ENCODE assay signal across 1 cellular context in genomic region chr13:113862766-113863510, GRCh38.
A peak's percentile ranks its signal among the peaks of the same experiment; 100 is the strongest.
TF ChIP-seq lines count a peak whose summit lies in the region.

No MANE protein-coding gene starts in this region.

TF ChIP-seq in HEK293, 187 proteins besides CTCF, POLR2A, EP300 and RAD21 (continued from another document):
- TF ChIP-seq ZBTB10 (tag by site-specific recombination; IDR thresholded peaks at IDR 0.05) (no peak), ZNF26 (tag by site-specific recombination; IDR thresholded peaks at IDR 0.05) (no peak), KLF1 (tag by site-specific recombination; IDR thresholded peaks at IDR 0.05) (peak; percentile 71), KLF9 (tag by site-specific recombination; IDR thresholded peaks at IDR 0.05; ENCODE audit: low read depth) (0 out of 2 replicates have a peak, but pooled peaks have one; percentile 45), ZNF138 (tag by site-specific recombination; IDR thresholded peaks at IDR 0.05; ENCODE audit: borderline replicate concordance) (no peak), ZNF398 (tag by site-specific recombination; IDR thresholded peaks at IDR 0.05) (no peak), ZNF600 (tag by site-specific recombination; IDR thresholded peaks at IDR 0.05) (peak; percentile 84), ZSCAN23 (tag by site-specific recombination; IDR thresholded peaks at IDR 0.05) (no peak), KLF17 (tag by site-specific recombination; IDR thresholded peaks at IDR 0.05) (0 out of 2 replicates have a peak, but pooled peaks have one; percentile 45), ZNF354C (tag by site-specific recombination; IDR thresholded peaks at IDR 0.05; ENCODE audit: borderline replicate concordance, low read depth) (no peak), ZNF341 (tag by site-specific recombination; IDR thresholded peaks at IDR 0.05; ENCODE audit: low read depth) (0 out of 2 replicates have a peak, but pooled peaks have one; percentile 12), ZNF792 (tag by site-specific recombination; IDR thresholded peaks at IDR 0.05) (no peak), ZNF791 (tag by site-specific recombination; IDR thresholded peaks at IDR 0.05) (no peak), SP2 (tag by site-specific recombination; IDR thresholded peaks at IDR 0.05) (peak; percentile 64), ZNF610 (tag by site-specific recombination; IDR thresholded peaks at IDR 0.05; ENCODE audit: borderline replicate concordance) (no peak), ZNF394 (tag by site-specific recombination; IDR thresholded peaks at IDR 0.05; ENCODE audit: borderline replicate concordance) (peak; percentile 70), ZNF621 (tag by site-specific recombination; IDR thresholded peaks at IDR 0.05) (no peak), ZIC2 (tag by site-specific recombination; IDR thresholded peaks at IDR 0.05) (peak; percentile 84), ZNF24 (tag by site-specific recombination; IDR thresholded peaks at IDR 0.05) (no peak), ZBTB26 (tag by site-specific recombination; optimal IDR thresholded peaks at IDR 0.05) (peak; percentile 35), PATZ1 (tag by site-specific recombination; IDR thresholded peaks at IDR 0.05) (peak; percentile 15; the same call in 1 of the 2 replicates), TSHZ1 (tag by site-specific recombination; IDR thresholded peaks at IDR 0.05; ENCODE audit: borderline replicate concordance) (no peak), PRDM10 (tag by site-specific recombination; IDR thresholded peaks at IDR 0.05) (peak; percentile 74), GLIS2 (tag by site-specific recombination; IDR thresholded peaks at IDR 0.05) (peak; percentile 65)
